In genomic region chr11:61332823-61333637, GRCh38 we compare ENCODE assay signal across 1 cellular context.
TF ChIP-seq lines count a peak whose summit lies in the region.

DDB1 (minus strand) TSS chr11:61333105; CDS start chr11:61332968, 137 bp downstream.
TKFC (plus strand) TSS chr11:61333228; CDS start chr11:61334729, 1,501 bp downstream.

TF ChIP-seq in HepG2, 621 proteins besides CTCF, POLR2A, EP300 and RAD21 (continued from another document and continues in another):
- no peak for TF ChIP-seq RERE (CRISPR knock-in tag; IDR thresholded peaks at IDR 0.05; ENCODE audit: low read depth)
- TF ChIP-seq RNF219 (CRISPR knock-in tag; IDR thresholded peaks at IDR 0.05), result no peak
- no peak for TF ChIP-seq RFX1 (IDR thresholded peaks at IDR 0.05)
- TF ChIP-seq TGIF2 (CRISPR knock-in tag; IDR thresholded peaks at IDR 0.05), result peak; percentile 85
- TF ChIP-seq RXRB (CRISPR knock-in tag; IDR thresholded peaks at IDR 0.05; ENCODE audit: borderline replicate concordance), result peak; percentile 68
- peak; percentile 63; the same call in 1 of the 2 replicates for TF ChIP-seq ZHX2 (IDR thresholded peaks at IDR 0.05; ENCODE audit: low read depth)
- TF ChIP-seq ZHX2 (CRISPR knock-in tag; IDR thresholded peaks at IDR 0.05; ENCODE audit: borderline replicate concordance), result 0 out of 2 replicates have a peak, but pooled peaks have one; percentile 54
- TF ChIP-seq ZNF737 (CRISPR knock-in tag; IDR thresholded peaks at IDR 0.05; ENCODE audit: borderline replicate concordance), result no peak; the same call in 1 of the 2 replicates
- TF ChIP-seq RAD51 (IDR thresholded peaks at IDR 0.05; ENCODE audit: borderline replicate concordance), result no peak
- no peak for TF ChIP-seq ZNF367 (CRISPR knock-in tag; IDR thresholded peaks at IDR 0.05; ENCODE audit: borderline replicate concordance)
- TF ChIP-seq ZEB1 (IDR thresholded peaks at IDR 0.05; ENCODE audit: insufficient replicate concordance, low read depth), result no peak
- TF ChIP-seq TAF1 (CRISPR knock-in tag; IDR thresholded peaks at IDR 0.05), result peak; percentile 94
- no peak for TF ChIP-seq ZNF335 (CRISPR knock-in tag; IDR thresholded peaks at IDR 0.05)
- no peak for TF ChIP-seq MLXIP (CRISPR knock-in tag; IDR thresholded peaks at IDR 0.05; ENCODE audit: borderline replicate concordance)
- no peak for TF ChIP-seq NFIC (IDR thresholded peaks at IDR 0.05; ENCODE audit: low read length)
- peak; percentile 65; the same call in 1 of the 2 replicates for TF ChIP-seq ZBTB10 (CRISPR knock-in tag; IDR thresholded peaks at IDR 0.05; ENCODE audit: borderline replicate concordance)
- no peak; the same call in none of the 2 replicates for TF ChIP-seq E2F1 (CRISPR knock-in tag; IDR thresholded peaks at IDR 0.05)
- TF ChIP-seq NBN (conservative IDR thresholded peaks at IDR 0.05), result no peak
- peak; percentile 47; the same call in 1 of the 2 replicates for TF ChIP-seq FOSL2 (CRISPR knock-in tag; IDR thresholded peaks at IDR 0.05)
- peak; percentile 91 for TF ChIP-seq FOXC1 (CRISPR knock-in tag; IDR thresholded peaks at IDR 0.05; ENCODE audit: borderline replicate concordance)
- TF ChIP-seq ZSCAN5A (CRISPR knock-in tag; IDR thresholded peaks at IDR 0.05; ENCODE audit: borderline replicate concordance), result peak; percentile 59; the same call in 1 of the 2 replicates
- no peak for TF ChIP-seq SYNCRIP (IDR thresholded peaks at IDR 0.05; ENCODE audit: insufficient read depth, low read depth, low read length)
- peak; percentile 45; the same call in 1 of the 2 replicates for TF ChIP-seq ZNF790 (CRISPR knock-in tag; IDR thresholded peaks at IDR 0.05; ENCODE audit: borderline replicate concordance)
- peak; percentile 94 for TF ChIP-seq GABPB1 (CRISPR knock-in tag; IDR thresholded peaks at IDR 0.05)
- TF ChIP-seq HIC2 (CRISPR knock-in tag; IDR thresholded peaks at IDR 0.05; ENCODE audit: low read depth), result peak; percentile 45; the same call in 1 of the 2 replicates
- TF ChIP-seq ZNF30 (CRISPR knock-in tag; IDR thresholded peaks at IDR 0.05), result peak; percentile 96
- TF ChIP-seq NR2F1 (CRISPR knock-in tag; IDR thresholded peaks at IDR 0.05), result peak in 1 of 2 experiments; percentile 38; a peak in 2 of 4 replicates
- 0 out of 2 replicates have a peak, but pooled peaks have one; percentile 45 for TF ChIP-seq MYNN (CRISPR knock-in tag; IDR thresholded peaks at IDR 0.05; ENCODE audit: low read depth)
- TF ChIP-seq SNAPC5 (CRISPR knock-in tag; IDR thresholded peaks at IDR 0.05; ENCODE audit: borderline replicate concordance), result peak; percentile 54; the same call in 1 of the 2 replicates
